Comparison of ENCODE assay signal across 8 cellular contexts in the genomic region with DNA sequence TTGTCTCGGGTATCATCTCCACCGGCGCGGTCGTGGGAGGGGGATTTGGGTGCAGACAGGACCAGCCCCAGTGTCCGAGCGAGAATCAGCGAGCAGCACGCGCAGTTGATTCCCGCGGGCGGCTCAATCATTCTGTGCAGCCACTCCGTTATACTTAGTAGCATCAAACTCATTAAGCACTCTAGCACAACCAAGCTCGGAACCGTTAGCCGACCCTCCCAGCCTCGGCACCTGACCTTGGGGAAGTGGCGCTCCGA. TPM values are rescaled to one million over a fixed set of nuclear protein-coding genes. Genes with fewer than 3 reads are reported as not detected.
DNase-seq lines count a peak whose midpoint lies in the region; ATAC-seq and TF ChIP-seq lines count a peak whose summit lies in the region.

No MANE protein-coding gene starts in this region.

- H3K27me3 ChIP-seq in AG04450 (ENCODE audit: control insufficient read depth, insufficient read depth, low read length) = no peaks in the 10 kb centered on the region
- H3K27me3 ChIP-seq in colonic mucosa = no peaks in the 10 kb centered on the region
- H3K27me3 ChIP-seq in muscle layer of colon (ENCODE audit: control insufficient read depth in 1 of 2, insufficient read depth in 2 of 2, low read length in 2 of 2) = no peaks in the 10 kb centered on the region

- CTCF ChIA-PET in AG04450 (lab: Charles Lee) = interaction anchor here (1.1 to 1.3 kb wide), 2 partner anchors 46 to 64 kb away, joined by 4 to 6 read pairs; no protein-coding TSS in a partner anchor

- H3K9me3 ChIP-seq in AG04450 (ENCODE audit: control insufficient read depth, insufficient read depth, low read length) (no peaks in the 10 kb centered on the region), colonic mucosa (no peaks in the 10 kb centered on the region), muscle layer of colon (ENCODE audit: low read length) (no peaks in the 10 kb centered on the region)

- peak overlapping the region; percentile 83 to 97 (median 97) for H3K27ac Mint-ChIP-seq in IgD-negative memory B cell

- H3K9ac ChIP-seq in colonic mucosa (ENCODE audit: low read depth in 2 of 2, low read length in 2 of 2) (peak overlapping the region; percentile 66 to 85), muscle layer of colon (ENCODE audit: low read length) (peak overlapping the region; percentile 69)

- H3K4me1 ChIP-seq in colonic mucosa (peaks cover 7% of the 10 kb centered on the region), muscle layer of colon (ENCODE audit: insufficient read depth, low read length) (peaks cover 33% of the 10 kb centered on the region)

- intact Hi-C loops in colonic mucosa (cut with DNase I) = no loop called here

- H3K4me3 ChIP-seq in AG04450 (ENCODE audit: low read depth, low read length) (peak overlapping the region; percentile 96), colonic mucosa (peak overlapping the region; percentile 95), muscle layer of colon (ENCODE audit: low read depth in 1 of 2, low read length in 2 of 2) (peak overlapping the region; percentile 61 to 99)

- no peak for ATAC-seq in GM21825 (IDR thresholded peaks at IDR 0.05; ENCODE audit: unreplicated experiment)

- TF ChIP-seq CTCF in AG04450 (IDR thresholded peaks at IDR 0.05; ENCODE audit: low read depth, low read length) = no peak
- TF ChIP-seq CTCF in colonic mucosa (IDR thresholded peaks at IDR 0.05) = no peak

- H3K36me3 Mint-ChIP-seq in IgD-negative memory B cell = peaks cover 3% of the 10 kb centered on the region

- H3K9me3 Mint-ChIP-seq in IgD-negative memory B cell = no peaks in the 10 kb centered on the region

- DNase-seq in AG04450 (ENCODE audit: low read depth, low spot score) = no peak
- no peak for DNase-seq in colonic mucosa
- no peak for DNase-seq in GM19240 (ENCODE audit: insufficient read length, low spot score)
- DNase-seq in hippocampal formation (lab: John Stamatoyannopoulos, UW) = no peak
- DNase-seq in occipital lobe (lab: John Stamatoyannopoulos, UW) = no peak

- no peaks in the 10 kb centered on the region for H3K27me3 Mint-ChIP-seq in IgD-negative memory B cell

- H3K27ac ChIP-seq in AG04450 (ENCODE audit: low read depth, low read length) (peak overlapping the region; percentile 70), colonic mucosa (peak overlapping the region; percentile 86), muscle layer of colon (ENCODE audit: low read depth, low read length) (peak overlapping the region; percentile 82)

- POLR2A ChIA-PET in AG04450 (lab: Yijun Ruan, JAX) = interaction anchor here (0.6 to 1.6 kb wide), 5 partner anchors 10 to 45 kb away, joined by 3 to 5 read pairs (median 4); no protein-coding TSS in a partner anchor

- H3K36me3 ChIP-seq in colonic mucosa = no peaks in the 10 kb centered on the region
- peaks cover 8% of the 10 kb centered on the region for H3K36me3 ChIP-seq in muscle layer of colon (ENCODE audit: insufficient read depth, low read length)

- H3K4me3 Mint-ChIP-seq in IgD-negative memory B cell = peak overlapping the region; percentile 91 to 99 (median 96)

- peaks cover 25 to 43% (median 34%) of the 10 kb centered on the region in 3 donors for H3K4me1 Mint-ChIP-seq in IgD-negative memory B cell

RNA-seq across cellular contexts. Expression of a gene that starts 0.2 kb away (rescaled TPM):
- 5.2 and 7.0 TPM in 2 replicates for polyA plus RNA-seq in AG04450 (2011; rRNA removed)
- 3.1 and 6.4 TPM in 2 replicates for polyA minus RNA-seq in AG04450 (2011; rRNA and poly(A)+ RNA removed)
- 11.4 TPM for polyA plus RNA-seq in IgD-negative memory B cell
- 1 to 10 TPM; 2.0 to 5.1 TPM for total RNA-seq in colonic mucosa
- 9.0 TPM for total RNA-seq in occipital lobe

RNA-seq across cellular contexts. Expression of a gene that starts 0.4 kb away (rescaled TPM):
- polyA plus RNA-seq in AG04450 (2011; rRNA removed) (25.3 and 31.7 TPM in 2 replicates), IgD-negative memory B cell (26.2 TPM)
- 33.8 and 45.7 TPM in 2 replicates for polyA minus RNA-seq in AG04450 (2011; rRNA and poly(A)+ RNA removed)
- total RNA-seq in colonic mucosa (10 to 100 TPM; 26.5 to 31.5 TPM), occipital lobe (20.4 TPM)

RNA-seq across cellular contexts. Expression of a gene that starts 39.2 kb away (rescaled TPM):
- polyA plus RNA-seq in AG04450 (2011; rRNA removed) (9.3 and 11.6 TPM in 2 replicates), IgD-negative memory B cell (1.0 TPM)
- polyA minus RNA-seq in AG04450 (2011; rRNA and poly(A)+ RNA removed) = 8.0 and 10.8 TPM in 2 replicates
- total RNA-seq in colonic mucosa (1 to 10 TPM; 1.8 to 6.6 TPM), occipital lobe (1.1 TPM)

RNA-seq across cellular contexts. Expression of a gene that starts 52.0 kb away (rescaled TPM):
- polyA plus RNA-seq in AG04450 (2011; rRNA removed) (19.1 and 24.7 TPM in 2 replicates), IgD-negative memory B cell (65.2 TPM)
- 53.7 and 94.3 TPM in 2 replicates for polyA minus RNA-seq in AG04450 (2011; rRNA and poly(A)+ RNA removed)
- total RNA-seq in colonic mucosa (10 to 100 TPM; 25.1 to 66.6 TPM), occipital lobe (14.2 TPM)
